In genomic region chr4:4864940-4865704, GRCh38 we compare ENCODE assay signal across 12 cellular contexts. TPM values are rescaled to one million over a fixed set of nuclear protein-coding genes. Genes with fewer than 3 reads are reported as not detected.
DNase-seq lines count a peak whose midpoint lies in the region; ATAC-seq and TF ChIP-seq lines count a peak whose summit lies in the region.
"Had no signal": no experiment of that assay in that cellular context is flagged by ENCODE, and none has a peak within 500 bp of the region (broad histone marks: within the 10 kb centered on the region; RNA-seq: fewer than 3 reads in every experiment).

No MANE protein-coding gene starts in this region.

- H3K36me3 ChIP-seq in right lobe of liver, result no peaks in the 10 kb centered on the region

- CTCF ChIA-PET in activated CD4-positive, alpha-beta T cell treated with anti-CD3 and anti-CD28 coated beads, Interleukin-2, amount 10 ng/mL, durations not matched to agents 7 days and 5 days (lab: Charles Lee), result no interaction called here

- H3K36me3 Mint-ChIP-seq in activated CD4-positive, alpha-beta T cell treated with anti-CD3 and anti-CD28 coated beads, Interleukin-2, amount 10 ng/mL, durations not matched to agents 7 days and 5 days (ENCODE audit: low read depth), result peaks cover 3% of the 10 kb centered on the region
- H3K36me3 Mint-ChIP-seq in activated T-helper 1 cell treated with anti-CD3 and anti-CD28 coated beads, Interleukin-12 subunit alpha, Interleukin-12 subunit beta, Interleukin-2, Interleukin-4 antibody, amounts not matched to agents 30 ng/mL and 10 ng/mL and 1 ng/mL, durations not matched to agents 14 hours and 24 hours and 36 hours (ENCODE audit: low read depth), result peaks cover 2% of the 10 kb centered on the region
- H3K36me3 Mint-ChIP-seq in stimulated activated naive B cell treated with anti-CD40 and anti-IgM and Interleukin-4, amounts not matched to agents 10 μg/mL and 1 μg/mL and 100 μg/mL, for 72 hours, result peaks cover 11 to 12% of the 10 kb centered on the region in 2 donors

- ATAC-seq in stimulated activated naive B cell treated with anti-CD40 and anti-IgM and Interleukin-4, amounts not matched to agents 10 μg/mL and 1 μg/mL and 100 μg/mL, for 72 hours (replicated peaks), result no peak
- no peak for ATAC-seq in right lobe of liver
- ATAC-seq in HG02852 (IDR thresholded peaks at IDR 0.05; ENCODE audit: unreplicated experiment), result no peak
- ATAC-seq: naive thymus-derived CD8-positive, alpha-beta T cell had no signal

- no peak for TF ChIP-seq CTCF in right lobe of liver (IDR thresholded peaks at IDR 0.05)

- H3K4me3 ChIP-seq in right lobe of liver, result no peak overlapping the region

- TF ChIP-seq POLR2A in right lobe of liver (IDR thresholded peaks at IDR 0.05), result no peak

- H3K4me1 Mint-ChIP-seq in activated CD4-positive, alpha-beta T cell treated with anti-CD3 and anti-CD28 coated beads, Interleukin-2, amount 10 ng/mL, durations not matched to agents 7 days and 5 days, result peaks cover 14% of the 10 kb centered on the region
- H3K4me1 Mint-ChIP-seq in activated T-helper 1 cell treated with anti-CD3 and anti-CD28 coated beads, Interleukin-12 subunit alpha, Interleukin-12 subunit beta, Interleukin-2, Interleukin-4 antibody, amounts not matched to agents 30 ng/mL and 10 ng/mL and 1 ng/mL, durations not matched to agents 14 hours and 24 hours and 36 hours (ENCODE audit: low read depth), result peaks cover 5% of the 10 kb centered on the region
- H3K4me1 Mint-ChIP-seq in stimulated activated naive B cell treated with anti-CD40 and anti-IgM and Interleukin-4, amounts not matched to agents 10 μg/mL and 1 μg/mL and 100 μg/mL, for 72 hours, result peaks cover 27 to 53% of the 10 kb centered on the region in 2 donors

- peak overlapping the region; percentile 72 for H3K27ac Mint-ChIP-seq in activated CD4-positive, alpha-beta T cell treated with anti-CD3 and anti-CD28 coated beads, Interleukin-2, amount 10 ng/mL, durations not matched to agents 7 days and 5 days
- H3K27ac Mint-ChIP-seq in activated T-helper 1 cell treated with anti-CD3 and anti-CD28 coated beads, Interleukin-12 subunit alpha, Interleukin-12 subunit beta, Interleukin-2, Interleukin-4 antibody, amounts not matched to agents 30 ng/mL and 10 ng/mL and 1 ng/mL, durations not matched to agents 14 hours and 24 hours and 36 hours, result peak overlapping the region; percentile 48
- H3K27ac Mint-ChIP-seq in stimulated activated naive B cell treated with anti-CD40 and anti-IgM and Interleukin-4, amounts not matched to agents 10 μg/mL and 1 μg/mL and 100 μg/mL, for 72 hours, result peak overlapping the region; percentile 85

- intact Hi-C loops in activated T-helper 1 cell treated with anti-CD3 and anti-CD28 coated beads, Interleukin-12 subunit alpha, Interleukin-12 subunit beta, Interleukin-2, Interleukin-4 antibody, amounts not matched to agents 30 ng/mL and 10 ng/mL and 1 ng/mL, durations not matched to agents 14 hours and 24 hours and 36 hours (cut with micrococcal nuclease), result loop anchor here (10.0 kb wide), 1 partner anchor 820 kb away; no protein-coding TSS in a partner anchor
- intact Hi-C loops in right lobe of liver (cut with DNase I), result no loop called here

- peaks cover 76% of the 10 kb centered on the region for H3K27me3 Mint-ChIP-seq in activated CD4-positive, alpha-beta T cell treated with anti-CD3 and anti-CD28 coated beads, Interleukin-2, amount 10 ng/mL, durations not matched to agents 7 days and 5 days
- peaks cover 69% of the 10 kb centered on the region for H3K27me3 Mint-ChIP-seq in activated T-helper 1 cell treated with anti-CD3 and anti-CD28 coated beads, Interleukin-12 subunit alpha, Interleukin-12 subunit beta, Interleukin-2, Interleukin-4 antibody, amounts not matched to agents 30 ng/mL and 10 ng/mL and 1 ng/mL, durations not matched to agents 14 hours and 24 hours and 36 hours (ENCODE audit: insufficient read depth)
- peaks cover 67 to 71% of the 10 kb centered on the region in 2 donors for H3K27me3 Mint-ChIP-seq in stimulated activated naive B cell treated with anti-CD40 and anti-IgM and Interleukin-4, amounts not matched to agents 10 μg/mL and 1 μg/mL and 100 μg/mL, for 72 hours

- POLR2A ChIA-PET in activated CD4-positive, alpha-beta T cell treated with anti-CD3 and anti-CD28 coated beads, Interleukin-2, amount 10 ng/mL, durations not matched to agents 7 days and 5 days (lab: Charles Lee), result no interaction called here

- H3K27me3 ChIP-seq in right lobe of liver, result peaks cover 4 to 80% of the 10 kb centered on the region in 2 donors

- H3K4me3 Mint-ChIP-seq in activated CD4-positive, alpha-beta T cell treated with anti-CD3 and anti-CD28 coated beads, Interleukin-2, amount 10 ng/mL, durations not matched to agents 7 days and 5 days, result no peak overlapping the region
- H3K4me3 Mint-ChIP-seq in activated T-helper 1 cell treated with anti-CD3 and anti-CD28 coated beads, Interleukin-12 subunit alpha, Interleukin-12 subunit beta, Interleukin-2, Interleukin-4 antibody, amounts not matched to agents 30 ng/mL and 10 ng/mL and 1 ng/mL, durations not matched to agents 14 hours and 24 hours and 36 hours, result no peak overlapping the region
- H3K4me3 Mint-ChIP-seq in stimulated activated naive B cell treated with anti-CD40 and anti-IgM and Interleukin-4, amounts not matched to agents 10 μg/mL and 1 μg/mL and 100 μg/mL, for 72 hours, result peak overlapping the region; percentile 37 to 67

- H3K27ac ChIP-seq in right lobe of liver, result no peak overlapping the region
- H3K27ac ChIP-seq: tibial nerve had no signal

- peaks cover 0 to 18% (median 0%) of the 10 kb centered on the region in 4 donors for H3K4me1 ChIP-seq in right lobe of liver

- no peaks in the 10 kb centered on the region for H3K9me3 ChIP-seq in right lobe of liver
- H3K9me3 ChIP-seq: tibial nerve had no signal

- no peak for DNase-seq in activated CD4-positive, alpha-beta T cell treated with anti-CD3 and anti-CD28 coated beads, Interleukin-2, amount 10 ng/mL, durations not matched to agents 7 days and 5 days
- no peak for DNase-seq in activated CD4-positive, alpha-beta T cell treated with anti-CD3 and anti-CD28 coated beads for 1 hour
- no peak for DNase-seq in activated T-helper 1 cell treated with anti-CD3 and anti-CD28 coated beads, Interleukin-12 subunit alpha, Interleukin-12 subunit beta, Interleukin-2, Interleukin-4 antibody, amounts not matched to agents 30 ng/mL and 10 ng/mL and 1 ng/mL, durations not matched to agents 14 hours and 24 hours and 36 hours (ENCODE audit: low spot score)
- DNase-seq in islet precursor cell, result peak; percentile 75
- no peak for DNase-seq in stimulated activated naive B cell treated with anti-CD40 and anti-IgM and Interleukin-4, amounts not matched to agents 10 μg/mL and 1 μg/mL and 100 μg/mL, for 72 hours
- no peak for DNase-seq in right lobe of liver
- DNase-seq in NCI-H2171 treated with DMSO at 0.1 percent for 48 hours (lab: John Stamatoyannopoulos, UW), result no peak
- DNase-seq: activated naive CD4-positive, alpha-beta T cell treated with Interleukin-2 at 50 U/mL for 16 hours; cortex of kidney had no signal

- peaks cover 2% of the 10 kb centered on the region for H3K9me3 Mint-ChIP-seq in activated CD4-positive, alpha-beta T cell treated with anti-CD3 and anti-CD28 coated beads, Interleukin-2, amount 10 ng/mL, durations not matched to agents 7 days and 5 days
- H3K9me3 Mint-ChIP-seq in activated T-helper 1 cell treated with anti-CD3 and anti-CD28 coated beads, Interleukin-12 subunit alpha, Interleukin-12 subunit beta, Interleukin-2, Interleukin-4 antibody, amounts not matched to agents 30 ng/mL and 10 ng/mL and 1 ng/mL, durations not matched to agents 14 hours and 24 hours and 36 hours, result no peaks in the 10 kb centered on the region
- H3K9me3 Mint-ChIP-seq in stimulated activated naive B cell treated with anti-CD40 and anti-IgM and Interleukin-4, amounts not matched to agents 10 μg/mL and 1 μg/mL and 100 μg/mL, for 72 hours, result peaks cover 6 to 11% of the 10 kb centered on the region in 2 donors

- WGBS in right lobe of liver (ENCODE audit: insufficient coverage, low coverage, low lambda C conversion rate, missing lambda C conversion rate), result 2% methylated on average over 28 of the region's 43 CpGs

RNA-seq across cellular contexts. Expression of gene MSX1, which starts 5.7 kb away (rescaled TPM):
- total RNA-seq in activated CD4-positive, alpha-beta T cell treated with anti-CD3 and anti-CD28 coated beads, Interleukin-2, amount 10 ng/mL, durations not matched to agents 7 days and 5 days, result not detected
- total RNA-seq in activated T-helper 1 cell treated with anti-CD3 and anti-CD28 coated beads, Interleukin-12 subunit alpha, Interleukin-12 subunit beta, Interleukin-2, Interleukin-4 antibody, amounts not matched to agents 30 ng/mL and 10 ng/mL and 1 ng/mL, durations not matched to agents 14 hours and 24 hours and 36 hours, result not detected in 2 replicates
- total RNA-seq in right lobe of liver, result under 1 TPM; 0.15 to 0.62 (median 0.31) TPM
- total RNA-seq: naive thymus-derived CD8-positive, alpha-beta T cell had no signal

Comparison
In these comparisons a context has a peak if more than half of its experiments do, and no peak if none do; other contexts are left out.
1. H3K4me3 Mint-ChIP-seq: peak in stimulated activated naive B cell treated with anti-CD40 and anti-IgM and Interleukin-4, amounts not matched to agents 10 μg/mL and 1 μg/mL and 100 μg/mL, for 72 hours (2 of 2); none in activated CD4-positive, alpha-beta T cell treated with anti-CD3 and anti-CD28 coated beads, Interleukin-2, amount 10 ng/mL, durations not matched to agents 7 days and 5 days (single experiment) and activated T-helper 1 cell treated with anti-CD3 and anti-CD28 coated beads, Interleukin-12 subunit alpha, Interleukin-12 subunit beta, Interleukin-2, Interleukin-4 antibody, amounts not matched to agents 30 ng/mL and 10 ng/mL and 1 ng/mL, durations not matched to agents 14 hours and 24 hours and 36 hours (single experiment).
2. Peak in every context shown above with its lines, with median percentiles within 50 percentile points of each other: H3K27ac Mint-ChIP-seq.